9 cellular contexts compared by ENCODE assay signal in the genomic region with DNA sequence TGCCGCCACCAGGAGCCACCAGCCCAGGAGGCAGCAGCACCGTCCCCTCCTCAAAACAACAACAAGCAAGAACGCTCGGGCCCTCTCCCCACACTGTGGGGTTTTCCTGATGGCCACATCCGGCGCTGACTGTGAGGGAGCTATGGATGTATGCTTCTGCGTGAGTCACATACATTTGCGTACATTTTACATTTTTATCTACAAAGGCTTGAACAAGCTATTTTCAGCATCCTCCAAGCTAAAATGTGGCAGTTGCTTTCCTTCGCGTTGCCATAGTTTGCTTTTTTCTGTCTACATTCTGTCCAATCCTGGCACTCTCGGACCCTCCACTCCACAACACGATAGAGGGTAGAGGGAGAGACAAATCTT. TPM values are rescaled to one million over a fixed set of nuclear protein-coding genes. Genes with fewer than 3 reads are reported as not detected.
DNase-seq lines count a peak whose midpoint lies in the region; ATAC-seq and TF ChIP-seq lines count a peak whose summit lies in the region.
"Had no signal": no experiment of that assay in that cellular context is flagged by ENCODE, and none has a peak within 500 bp of the region (broad histone marks: within the 10 kb centered on the region; RNA-seq: fewer than 3 reads in every experiment).

No MANE protein-coding gene starts in this region.

- H3K27me3 ChIP-seq in smooth muscle cell (ENCODE audit: low read depth): no peaks in the 10 kb centered on the region

- ATAC-seq in GM18868 (IDR thresholded peaks at IDR 0.05; ENCODE audit: unreplicated experiment) (peak; percentile 30), HG03565 (IDR thresholded peaks at IDR 0.05; ENCODE audit: unreplicated experiment) (peak; percentile 17), GM19452 (IDR thresholded peaks at IDR 0.05; ENCODE audit: unreplicated experiment) (no peak)

- no peaks in the 10 kb centered on the region for H3K79me2 ChIP-seq in smooth muscle cell (ENCODE audit: low read depth)

- no peaks in the 10 kb centered on the region for H3K36me3 ChIP-seq in smooth muscle cell (ENCODE audit: low read depth)

- peak overlapping the region; percentile 43 for H2AFZ ChIP-seq in smooth muscle cell (ENCODE audit: low read depth)

- TF ChIP-seq CTCF in smooth muscle cell (IDR thresholded peaks at IDR 0.05; ENCODE audit: borderline replicate concordance, insufficient read depth, poor library complexity, severe bottlenecking): no peak
- no peak for TF ChIP-seq CTCF in coronary artery (IDR thresholded peaks at IDR 0.05)

- H3K9ac ChIP-seq in smooth muscle cell (ENCODE audit: low read depth): peak overlapping the region; percentile 66

- H3F3A ChIP-seq in smooth muscle cell (ENCODE audit: low read depth): peaks cover 8% of the 10 kb centered on the region

- peak overlapping the region; percentile 50 for H3K27ac ChIP-seq in caudate nucleus (ENCODE audit: low read depth, low read length)
- H3K27ac ChIP-seq in smooth muscle cell (ENCODE audit: low read depth): peak overlapping the region; percentile 89
- no peak overlapping the region for H3K27ac ChIP-seq in coronary artery

- H3K4me2 ChIP-seq in smooth muscle cell: peak overlapping the region; percentile 59

- H4K20me1 ChIP-seq in smooth muscle cell (ENCODE audit: low read depth): peaks cover 20% of the 10 kb centered on the region

- H3K4me1 ChIP-seq in smooth muscle cell (ENCODE audit: low read depth): peaks cover 13% of the 10 kb centered on the region

- H3K4me3 ChIP-seq in smooth muscle cell (no peak overlapping the region), coronary artery (no peak overlapping the region)

- DNase-seq in caudate nucleus (lab: John Stamatoyannopoulos, UW): peak in 4 of 61 donors; percentile 14 to 70 (median 56)
- no peak for DNase-seq in smooth muscle cell (lab: John Stamatoyannopoulos, UW; ENCODE audit: unreplicated experiment)
- no peak for DNase-seq in activated effector memory CD4-positive, alpha-beta T cell treated with Interleukin-2 at 50 U/mL for 16 hours
- DNase-seq in coronary artery (ENCODE audit: low spot score): no peak
- DNase-seq: activated CD8-positive, alpha-beta memory T cell treated with anti-CD3 and anti-CD28 coated beads, Interleukin-2, amount 50 U/mL, for 48 hours; stimulated activated naive CD4-positive, alpha-beta T cell had no signal

- 38% methylated on average over 12 of the region's 12 CpGs for whole genome bisulfite sequencing in smooth muscle cell (ENCODE audit: low lambda C conversion rate)

- H3K9me3 ChIP-seq in smooth muscle cell (replicated peaks; ENCODE audit: low read depth): no peaks in the 10 kb centered on the region

RNA-seq across cellular contexts. Expression of a gene that starts 2.0 kb away (rescaled TPM):
- total RNA-seq in smooth muscle cell: 26.5 and 29.1 TPM in 2 replicates
- polyA plus RNA-seq in smooth muscle cell: 16.1 and 23.3 TPM in 2 replicates

Comparison
In these comparisons a context has a peak if more than half of its experiments do, and no peak if none do; other contexts are left out.
1. H3K27ac ChIP-seq: peak in caudate nucleus (single experiment) and smooth muscle cell (single experiment); none in coronary artery (0 of 2).